In the genomic region with DNA sequence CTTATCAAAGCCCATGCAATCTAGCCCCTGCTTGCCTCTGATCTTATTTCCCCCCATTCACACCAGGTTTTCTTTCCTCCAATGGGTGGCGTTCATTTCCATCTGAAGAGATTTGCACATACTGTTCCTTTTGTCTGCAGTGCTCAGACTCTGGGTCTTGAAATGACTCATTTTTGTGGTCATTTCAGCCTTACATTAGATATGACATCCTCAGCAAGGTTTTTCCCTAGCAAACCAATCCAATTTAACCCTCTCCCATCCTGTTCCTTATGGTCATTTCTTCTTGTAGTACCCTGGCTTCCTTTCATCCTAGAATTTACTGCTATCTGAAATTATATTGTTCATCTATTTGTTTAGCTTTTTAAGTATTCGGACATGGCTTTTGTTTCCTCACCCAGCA, we compare ENCODE assay signal across 2 cellular contexts.
TF ChIP-seq lines count a peak whose summit lies in the region.

No MANE protein-coding gene starts in this region.

TF ChIP-seq in HepG2, 621 proteins besides CTCF, POLR2A, EP300 and RAD21 (continued from another document):
- TF ChIP-seq, protein P1, sequence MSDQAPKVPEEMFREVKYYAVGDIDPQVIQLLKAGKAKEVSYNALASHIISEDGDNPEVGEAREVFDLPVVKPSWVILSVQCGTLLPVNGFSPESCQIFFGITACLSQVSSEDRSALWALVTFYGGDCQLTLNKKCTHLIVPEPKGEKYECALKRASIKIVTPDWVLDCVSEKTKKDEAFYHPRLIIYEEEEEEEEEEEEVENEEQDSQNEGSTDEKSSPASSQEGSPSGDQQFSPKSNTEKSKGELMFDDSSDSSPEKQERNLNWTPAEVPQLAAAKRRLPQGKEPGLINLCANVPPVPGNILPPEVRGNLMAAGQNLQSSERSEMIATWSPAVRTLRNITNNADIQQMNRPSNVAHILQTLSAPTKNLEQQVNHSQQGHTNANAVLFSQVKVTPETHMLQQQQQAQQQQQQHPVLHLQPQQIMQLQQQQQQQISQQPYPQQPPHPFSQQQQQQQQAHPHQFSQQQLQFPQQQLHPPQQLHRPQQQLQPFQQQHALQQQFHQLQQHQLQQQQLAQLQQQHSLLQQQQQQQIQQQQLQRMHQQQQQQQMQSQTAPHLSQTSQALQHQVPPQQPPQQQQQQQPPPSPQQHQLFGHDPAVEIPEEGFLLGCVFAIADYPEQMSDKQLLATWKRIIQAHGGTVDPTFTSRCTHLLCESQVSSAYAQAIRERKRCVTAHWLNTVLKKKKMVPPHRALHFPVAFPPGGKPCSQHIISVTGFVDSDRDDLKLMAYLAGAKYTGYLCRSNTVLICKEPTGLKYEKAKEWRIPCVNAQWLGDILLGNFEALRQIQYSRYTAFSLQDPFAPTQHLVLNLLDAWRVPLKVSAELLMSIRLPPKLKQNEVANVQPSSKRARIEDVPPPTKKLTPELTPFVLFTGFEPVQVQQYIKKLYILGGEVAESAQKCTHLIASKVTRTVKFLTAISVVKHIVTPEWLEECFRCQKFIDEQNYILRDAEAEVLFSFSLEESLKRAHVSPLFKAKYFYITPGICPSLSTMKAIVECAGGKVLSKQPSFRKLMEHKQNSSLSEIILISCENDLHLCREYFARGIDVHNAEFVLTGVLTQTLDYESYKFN (CRISPR knock-in tag; conservative IDR thresholded peaks at IDR 0.05) = no peak

TF ChIP-seq in SK-N-SH treated with all-trans-retinoic acid at 6 μM for 48 hours, 23 proteins besides CTCF, POLR2A, EP300 and RAD21 (continued from another document):
- no peak for TF ChIP-seq PPARA (CRISPR knock-in tag; IDR thresholded peaks at IDR 0.05; ENCODE audit: borderline replicate concordance)
- no peak for TF ChIP-seq ZNF565 (CRISPR knock-in tag; conservative IDR thresholded peaks at IDR 0.05; ENCODE audit: low read depth)
- TF ChIP-seq SNAI2 (CRISPR knock-in tag; IDR thresholded peaks at IDR 0.05) = no peak
- TF ChIP-seq, protein P2, sequence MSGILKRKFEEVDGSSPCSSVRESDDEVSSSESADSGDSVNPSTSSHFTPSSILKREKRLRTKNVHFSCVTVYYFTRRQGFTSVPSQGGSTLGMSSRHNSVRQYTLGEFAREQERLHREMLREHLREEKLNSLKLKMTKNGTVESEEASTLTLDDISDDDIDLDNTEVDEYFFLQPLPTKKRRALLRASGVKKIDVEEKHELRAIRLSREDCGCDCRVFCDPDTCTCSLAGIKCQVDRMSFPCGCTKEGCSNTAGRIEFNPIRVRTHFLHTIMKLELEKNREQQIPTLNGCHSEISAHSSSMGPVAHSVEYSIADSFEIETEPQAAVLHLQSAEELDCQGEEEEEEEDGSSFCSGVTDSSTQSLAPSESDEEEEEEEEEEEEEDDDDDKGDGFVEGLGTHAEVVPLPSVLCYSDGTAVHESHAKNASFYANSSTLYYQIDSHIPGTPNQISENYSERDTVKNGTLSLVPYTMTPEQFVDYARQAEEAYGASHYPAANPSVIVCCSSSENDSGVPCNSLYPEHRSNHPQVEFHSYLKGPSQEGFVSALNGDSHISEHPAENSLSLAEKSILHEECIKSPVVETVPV (CRISPR knock-in tag; IDR thresholded peaks at IDR 0.05) = no peak
- TF ChIP-seq, protein P3, sequence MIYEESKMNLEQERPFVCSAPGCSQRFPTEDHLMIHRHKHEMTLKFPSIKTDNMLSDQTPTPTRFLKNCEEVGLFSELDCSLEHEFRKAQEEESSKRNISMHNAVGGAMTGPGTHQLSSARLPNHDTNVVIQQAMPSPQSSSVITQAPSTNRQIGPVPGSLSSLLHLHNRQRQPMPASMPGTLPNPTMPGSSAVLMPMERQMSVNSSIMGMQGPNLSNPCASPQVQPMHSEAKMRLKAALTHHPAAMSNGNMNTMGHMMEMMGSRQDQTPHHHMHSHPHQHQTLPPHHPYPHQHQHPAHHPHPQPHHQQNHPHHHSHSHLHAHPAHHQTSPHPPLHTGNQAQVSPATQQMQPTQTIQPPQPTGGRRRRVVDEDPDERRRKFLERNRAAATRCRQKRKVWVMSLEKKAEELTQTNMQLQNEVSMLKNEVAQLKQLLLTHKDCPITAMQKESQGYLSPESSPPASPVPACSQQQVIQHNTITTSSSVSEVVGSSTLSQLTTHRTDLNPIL (CRISPR knock-in tag; IDR thresholded peaks at IDR 0.05; ENCODE audit: low read depth) = no peak
- no peak for TF ChIP-seq CSDC2 (CRISPR knock-in tag; IDR thresholded peaks at IDR 0.05)
- TF ChIP-seq OSR1 (CRISPR knock-in tag; IDR thresholded peaks at IDR 0.05) = no peak
- TF ChIP-seq ISL1 (CRISPR knock-in tag; IDR thresholded peaks at IDR 0.05) = no peak
- TF ChIP-seq ZNF70 (CRISPR knock-in tag; IDR thresholded peaks at IDR 0.05) = no peak
- no peak for TF ChIP-seq ZNF8 (CRISPR knock-in tag; IDR thresholded peaks at IDR 0.05)
